In the genomic region with DNA sequence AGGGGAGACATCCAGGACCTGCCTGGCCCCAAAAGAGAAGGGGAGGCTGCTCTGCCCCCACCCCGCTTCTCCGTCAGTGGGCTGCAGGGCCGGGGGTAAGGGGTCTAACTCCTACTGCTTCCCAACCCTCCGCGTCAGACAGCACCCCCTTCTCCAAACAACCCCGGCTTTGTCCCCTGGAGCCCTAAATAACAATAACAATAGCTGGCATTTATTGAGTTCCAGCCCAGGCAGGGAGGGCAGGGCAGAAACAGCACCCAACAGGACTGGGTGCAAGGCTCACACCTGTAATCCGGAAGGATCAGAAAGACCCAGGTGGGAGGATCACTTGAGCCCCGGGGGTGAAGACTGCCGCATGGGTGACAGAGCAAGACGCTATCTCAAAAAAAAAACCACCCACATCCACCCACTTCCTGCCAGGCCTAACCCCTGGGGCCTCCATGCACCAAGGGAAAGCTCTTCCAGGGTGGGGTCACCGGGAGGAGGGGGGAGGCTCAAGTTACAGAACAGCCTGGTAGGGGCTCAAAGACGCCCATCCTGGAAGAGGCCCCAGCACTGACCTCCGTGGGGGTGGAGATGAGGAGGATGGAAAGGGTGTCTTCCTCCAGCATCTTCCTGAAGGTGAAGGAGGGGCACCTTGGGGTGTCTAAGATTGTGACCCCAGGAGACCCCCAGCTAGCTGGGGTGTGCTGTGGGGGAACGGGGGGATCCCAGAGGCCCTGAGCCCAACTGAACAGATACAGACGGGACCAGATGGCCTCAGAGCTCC, we compare ENCODE assay signal across 1 cellular context.
A peak's percentile ranks its signal among the peaks of the same experiment; 100 is the strongest.
TF ChIP-seq lines count a peak whose summit lies in the region.

No MANE protein-coding gene starts in this region.

TF ChIP-seq in GM12878, 131 proteins besides CTCF, POLR2A, EP300 and RAD21 (continued from another document and continues in another):
- TF ChIP-seq, protein P1, sequence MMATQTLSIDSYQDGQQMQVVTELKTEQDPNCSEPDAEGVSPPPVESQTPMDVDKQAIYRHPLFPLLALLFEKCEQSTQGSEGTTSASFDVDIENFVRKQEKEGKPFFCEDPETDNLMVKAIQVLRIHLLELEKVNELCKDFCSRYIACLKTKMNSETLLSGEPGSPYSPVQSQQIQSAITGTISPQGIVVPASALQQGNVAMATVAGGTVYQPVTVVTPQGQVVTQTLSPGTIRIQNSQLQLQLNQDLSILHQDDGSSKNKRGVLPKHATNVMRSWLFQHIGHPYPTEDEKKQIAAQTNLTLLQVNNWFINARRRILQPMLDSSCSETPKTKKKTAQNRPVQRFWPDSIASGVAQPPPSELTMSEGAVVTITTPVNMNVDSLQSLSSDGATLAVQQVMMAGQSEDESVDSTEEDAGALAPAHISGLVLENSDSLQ (IDR thresholded peaks at IDR 0.05), result no peak
- TF ChIP-seq JUNB (IDR thresholded peaks at IDR 0.05) (no peak), NRF1 (conservative IDR thresholded peaks at IDR 0.05; ENCODE audit: low read depth, low read length) (no peak), DPF2 (IDR thresholded peaks at IDR 0.05) (0 out of 2 replicates have a peak, but pooled peaks have one; percentile 23), MEF2B (IDR thresholded peaks at IDR 0.05; ENCODE audit: partially characterized antibody, poor library complexity, severe bottlenecking) (peak; percentile 17), SUPT20H (IDR thresholded peaks at IDR 0.05; ENCODE audit: borderline replicate concordance, control insufficient read depth, low read depth, low read length) (no peak), RELB (IDR thresholded peaks at IDR 0.05; ENCODE audit: low read depth) (no peak), PML (IDR thresholded peaks at IDR 0.05; ENCODE audit: low read length) (no peak), EZH2 (IDR thresholded peaks at IDR 0.05; ENCODE audit: borderline replicate concordance, control insufficient read depth, low read depth, low read length) (no peak), ZNF274 (IDR thresholded peaks at IDR 0.05; ENCODE audit: insufficient read depth, insufficient read length) (no peak), SREBF2 (IDR thresholded peaks at IDR 0.05; ENCODE audit: low read length) (no peak), YBX1 (IDR thresholded peaks at IDR 0.05) (no peak), SRF (IDR thresholded peaks at IDR 0.05; ENCODE audit: low read depth in 2 of 2, low read length in 2 of 2) (no peak), IRF5 (IDR thresholded peaks at IDR 0.05; ENCODE audit: borderline replicate concordance) (no peak), GATAD2B (conservative IDR thresholded peaks at IDR 0.05; ENCODE audit: low read depth) (no peak; the same call in 1 of the 2 replicates), FOXK2 (IDR thresholded peaks at IDR 0.05) (no peak), WRNIP1 (IDR thresholded peaks at IDR 0.05; ENCODE audit: borderline replicate concordance, low read depth, low read length) (no peak), BACH1 (IDR thresholded peaks at IDR 0.05; ENCODE audit: borderline replicate concordance) (no peak), KAT2A (conservative IDR thresholded peaks at IDR 0.05; ENCODE audit: control insufficient read depth, low read depth, low read length) (no peak), EGR1 (IDR thresholded peaks at IDR 0.05; ENCODE audit: borderline replicate concordance in 1 of 2, low read depth in 2 of 2, low read length in 2 of 2) (peak in 1 of 2 experiments; percentile 83; a peak in 2 of 3 replicates), ZNF207 (IDR thresholded peaks at IDR 0.05; ENCODE audit: borderline replicate concordance) (0 out of 2 replicates have a peak, but pooled peaks have one; percentile 26), MLLT1 (IDR thresholded peaks at IDR 0.05) (no peak), SMAD5 (IDR thresholded peaks at IDR 0.05; ENCODE audit: low read depth) (no peak), ATF7 (IDR thresholded peaks at IDR 0.05; ENCODE audit: low read depth) (peak; percentile 56), IKZF1 (conservative IDR thresholded peaks at IDR 0.05) (peak; percentile 45; the same call in 1 of the 2 replicates), NR2F1 (conservative IDR thresholded peaks at IDR 0.05) (peak; percentile 64), TCF7 (IDR thresholded peaks at IDR 0.05; ENCODE audit: borderline replicate concordance) (no peak), GABPA (IDR thresholded peaks at IDR 0.05; ENCODE audit: low read depth) (no peak), TCF3 (IDR thresholded peaks at IDR 0.05; ENCODE audit: borderline replicate concordance, insufficient read depth, low read depth, low read length) (0 out of 2 replicates have a peak, but pooled peaks have one; percentile 30), STAT3 (IDR thresholded peaks at IDR 0.05; ENCODE audit: low read depth, low read length) (no peak), NFYA (IDR thresholded peaks at IDR 0.05; ENCODE audit: borderline replicate concordance, low read depth, low read length) (no peak), IKZF2 (IDR thresholded peaks at IDR 0.05) (peak; percentile 44 to 45; a peak in 3 of 4 replicates), CHD2 (IDR thresholded peaks at IDR 0.05; ENCODE audit: borderline replicate concordance, low read depth, low read length) (no peak), RB1 (IDR thresholded peaks at IDR 0.05; ENCODE audit: borderline replicate concordance) (no peak), CBX5 (IDR thresholded peaks at IDR 0.05; ENCODE audit: low read depth) (no peak), CREB1 (IDR thresholded peaks at IDR 0.05; ENCODE audit: low read depth) (peak; percentile 32; the same call in 1 of the 2 replicates), SMARCA5 (IDR thresholded peaks at IDR 0.05) (peak; percentile 55), KLF5 (IDR thresholded peaks at IDR 0.05; ENCODE audit: partially characterized antibody) (no peak), HDAC6 (IDR thresholded peaks at IDR 0.05; ENCODE audit: unreplicated experiment) (no peak), POLR2AphosphoS2 (IDR thresholded peaks at IDR 0.05; ENCODE audit: low read depth, low read length) (no peak), SP1 (IDR thresholded peaks at IDR 0.05; ENCODE audit: low read depth, low read length) (no peak), TAF1 (IDR thresholded peaks at IDR 0.05; ENCODE audit: borderline replicate concordance, low read depth, low read length) (no peak), MEF2A (IDR thresholded peaks at IDR 0.05; ENCODE audit: insufficient read depth, low read depth, low read length) (peak; percentile 56; the same call in 1 of the 2 replicates), SMAD1 (IDR thresholded peaks at IDR 0.05; ENCODE audit: low read depth, partially characterized antibody) (no peak), NBN (IDR thresholded peaks at IDR 0.05) (peak; percentile 57; the same call in 1 of the 2 replicates), ELK1 (IDR thresholded peaks at IDR 0.05; ENCODE audit: low read depth, low read length) (no peak), USF2 (IDR thresholded peaks at IDR 0.05; ENCODE audit: borderline replicate concordance, low read depth, low read length) (no peak)
- TF ChIP-seq, protein P2, sequence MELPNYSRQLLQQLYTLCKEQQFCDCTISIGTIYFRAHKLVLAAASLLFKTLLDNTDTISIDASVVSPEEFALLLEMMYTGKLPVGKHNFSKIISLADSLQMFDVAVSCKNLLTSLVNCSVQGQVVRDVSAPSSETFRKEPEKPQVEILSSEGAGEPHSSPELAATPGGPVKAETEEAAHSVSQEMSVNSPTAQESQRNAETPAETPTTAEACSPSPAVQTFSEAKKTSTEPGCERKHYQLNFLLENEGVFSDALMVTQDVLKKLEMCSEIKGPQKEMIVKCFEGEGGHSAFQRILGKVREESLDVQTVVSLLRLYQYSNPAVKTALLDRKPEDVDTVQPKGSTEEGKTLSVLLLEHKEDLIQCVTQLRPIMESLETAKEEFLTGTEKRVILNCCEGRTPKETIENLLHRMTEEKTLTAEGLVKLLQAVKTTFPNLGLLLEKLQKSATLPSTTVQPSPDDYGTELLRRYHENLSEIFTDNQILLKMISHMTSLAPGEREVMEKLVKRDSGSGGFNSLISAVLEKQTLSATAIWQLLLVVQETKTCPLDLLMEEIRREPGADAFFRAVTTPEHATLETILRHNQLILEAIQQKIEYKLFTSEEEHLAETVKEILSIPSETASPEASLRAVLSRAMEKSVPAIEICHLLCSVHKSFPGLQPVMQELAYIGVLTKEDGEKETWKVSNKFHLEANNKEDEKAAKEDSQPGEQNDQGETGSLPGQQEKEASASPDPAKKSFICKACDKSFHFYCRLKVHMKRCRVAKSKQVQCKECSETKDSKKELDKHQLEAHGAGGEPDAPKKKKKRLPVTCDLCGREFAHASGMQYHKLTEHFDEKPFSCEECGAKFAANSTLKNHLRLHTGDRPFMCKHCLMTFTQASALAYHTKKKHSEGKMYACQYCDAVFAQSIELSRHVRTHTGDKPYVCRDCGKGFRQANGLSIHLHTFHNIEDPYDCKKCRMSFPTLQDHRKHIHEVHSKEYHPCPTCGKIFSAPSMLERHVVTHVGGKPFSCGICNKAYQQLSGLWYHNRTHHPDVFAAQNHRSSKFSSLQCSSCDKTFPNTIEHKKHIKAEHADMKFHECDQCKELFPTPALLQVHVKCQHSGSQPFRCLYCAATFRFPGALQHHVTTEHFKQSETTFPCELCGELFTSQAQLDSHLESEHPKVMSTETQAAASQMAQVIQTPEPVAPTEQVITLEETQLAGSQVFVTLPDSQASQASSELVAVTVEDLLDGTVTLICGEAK (IDR thresholded peaks at IDR 0.05; ENCODE audit: borderline replicate concordance), result no peak
- TF ChIP-seq, protein P3, sequence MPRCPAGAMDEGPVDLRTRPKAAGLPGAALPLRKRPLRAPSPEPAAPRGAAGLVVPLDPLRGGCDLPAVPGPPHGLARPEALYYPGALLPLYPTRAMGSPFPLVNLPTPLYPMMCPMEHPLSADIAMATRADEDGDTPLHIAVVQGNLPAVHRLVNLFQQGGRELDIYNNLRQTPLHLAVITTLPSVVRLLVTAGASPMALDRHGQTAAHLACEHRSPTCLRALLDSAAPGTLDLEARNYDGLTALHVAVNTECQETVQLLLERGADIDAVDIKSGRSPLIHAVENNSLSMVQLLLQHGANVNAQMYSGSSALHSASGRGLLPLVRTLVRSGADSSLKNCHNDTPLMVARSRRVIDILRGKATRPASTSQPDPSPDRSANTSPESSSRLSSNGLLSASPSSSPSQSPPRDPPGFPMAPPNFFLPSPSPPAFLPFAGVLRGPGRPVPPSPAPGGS (IDR thresholded peaks at IDR 0.05; ENCODE audit: borderline replicate concordance, insufficient read depth, low read depth, low read length, poor library complexity, severe bottlenecking), result no peak
